19 cellular contexts compared by ENCODE assay signal in the genomic region with DNA sequence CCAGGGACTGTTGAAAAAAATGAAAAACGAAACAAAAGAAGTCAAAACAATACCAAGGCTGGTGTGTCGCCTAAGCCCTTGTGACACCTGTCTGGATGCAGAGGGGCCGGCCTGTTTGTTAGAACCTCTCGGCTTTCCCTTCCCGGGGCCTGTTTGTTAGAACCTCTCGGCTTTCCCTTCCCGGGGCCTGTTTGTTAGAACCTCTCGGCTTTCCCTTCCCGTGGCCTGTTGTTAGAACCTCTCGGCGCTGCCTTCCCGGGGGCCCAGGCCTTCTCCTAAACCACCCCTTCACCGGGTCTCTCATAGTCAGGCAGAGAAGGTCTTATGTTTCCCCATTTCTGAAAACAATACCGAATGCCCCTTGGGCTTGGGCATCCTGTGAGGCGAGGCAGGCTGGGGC.
"Had no signal": no experiment of that assay in that cellular context is flagged by ENCODE, and none has a peak within 500 bp of the region (broad histone marks: within the 10 kb centered on the region; RNA-seq: fewer than 3 reads in every experiment).

No MANE protein-coding gene starts in this region.

- H3K27me3 ChIP-seq: foreskin keratinocyte, sigmoid colon, transverse colon had no signal

- H3K9me3 ChIP-seq: left ventricle myocardium inferior, sigmoid colon, stomach, thoracic aorta, transverse colon had no signal

- ATAC-seq: foreskin keratinocyte, left cardiac atrium had no signal

- H3K36me3 ChIP-seq: left ventricle myocardium inferior, sigmoid colon, stomach, thoracic aorta, transverse colon had no signal

- H3K27ac ChIP-seq: coronary artery, foreskin keratinocyte, left ventricle myocardium inferior, sigmoid colon, skin epidermis, stomach, thoracic aorta, transverse colon had no signal

- H3K4me3 ChIP-seq: coronary artery, left ventricle myocardium inferior, lung, sigmoid colon, skin epidermis, stomach, thoracic aorta, transverse colon had no signal

- DNase-seq: effector CD4-positive, alpha-beta T cell; endodermal cell; erythroblast; foreskin keratinocyte; immature natural killer cell; left cardiac atrium; left ventricle myocardium inferior; mesendoderm; naive B cell; sigmoid colon; stimulated activated CD4-positive, alpha-beta T cell treated with anti-CD3 and anti-CD28 coated beads, Interleukin-2, amount 100 ng/mL, for 24 hours; stimulated activated naive CD4-positive, alpha-beta T cell; stomach; substantia nigra; transverse colon had no signal

- H3K4me1 ChIP-seq: foreskin keratinocyte, left ventricle myocardium inferior, stomach, transverse colon had no signal
